Comparison of ENCODE assay signal across 9 cellular contexts in genomic region chr6:52284131-52284459, GRCh38. TPM values are rescaled to one million over a fixed set of nuclear protein-coding genes. Genes with fewer than 3 reads are reported as not detected.
A peak's percentile ranks its signal among the peaks of the same experiment; 100 is the strongest.
DNase-seq lines count a peak whose midpoint lies in the region; ATAC-seq and TF ChIP-seq lines count a peak whose summit lies in the region.
"Had no signal": no experiment of that assay in that cellular context is flagged by ENCODE, and none has a peak within 500 bp of the region (broad histone marks: within the 10 kb centered on the region; RNA-seq: fewer than 3 reads in every experiment).

No MANE protein-coding gene starts in this region.

- ATAC-seq in HG02973 (IDR thresholded peaks at IDR 0.05; ENCODE audit: unreplicated experiment) (peak; percentile 6), HG03521 (IDR thresholded peaks at IDR 0.05; ENCODE audit: unreplicated experiment) (no peak), GM19463 (IDR thresholded peaks at IDR 0.05; ENCODE audit: unreplicated experiment) (no peak)

- H3K4me3 Mint-ChIP-seq in brain = no peak overlapping the region
- H3K4me3 Mint-ChIP-seq: activated naive CD4-positive, alpha-beta T cell treated with anti-CD3 and anti-CD28 coated beads, Interleukin-2, amount 50 U/mL, for 24 hours had no signal

- H3K9me3 ChIP-seq in stomach smooth muscle (ENCODE audit: control insufficient read depth in 2 of 2, low read length in 2 of 2) = no peaks in the 10 kb centered on the region

- H3K27ac Mint-ChIP-seq in brain = peak overlapping the region in 4 of 5 experiments; percentile 42 to 68 (median 56)
- H3K27ac Mint-ChIP-seq: activated naive CD4-positive, alpha-beta T cell treated with anti-CD3 and anti-CD28 coated beads, Interleukin-2, amount 50 U/mL, for 24 hours had no signal

- H3K27me3 Mint-ChIP-seq in brain = peaks cover 3% of the 10 kb centered on the region
- H3K27me3 Mint-ChIP-seq: activated naive CD4-positive, alpha-beta T cell treated with anti-CD3 and anti-CD28 coated beads, Interleukin-2, amount 50 U/mL, for 24 hours had no signal

- no peaks in the 10 kb centered on the region for H3K27me3 ChIP-seq in stomach smooth muscle (ENCODE audit: control insufficient read depth in 1 of 2, insufficient read depth in 2 of 2, low read length in 2 of 2)

- peaks cover 37% of the 10 kb centered on the region for H3K36me3 Mint-ChIP-seq in brain

- 0 to 1% methylated on average over 14 of the region's 14 CpGs for WGBS in lower leg skin, 2 donors

- no peaks in the 10 kb centered on the region for H3K9me3 Mint-ChIP-seq in brain
- H3K9me3 Mint-ChIP-seq: activated naive CD4-positive, alpha-beta T cell treated with anti-CD3 and anti-CD28 coated beads, Interleukin-2, amount 50 U/mL, for 24 hours had no signal

- intact Hi-C loops in lower leg skin (cut with DNase I; ENCODE audit: low total_unique reads) = loop anchor here (10.0 kb wide), 1 partner anchor 111 kb away; no protein-coding TSS in a partner anchor

- no peaks in the 10 kb centered on the region for H3K4me1 ChIP-seq in stomach smooth muscle (ENCODE audit: control insufficient read depth, insufficient read depth, low read length)

- TF ChIP-seq POLR2A in lower leg skin (IDR thresholded peaks at IDR 0.05) = no peak

- H3K27ac ChIP-seq in stomach smooth muscle (ENCODE audit: low read length) = no peak overlapping the region

- peaks cover 17% of the 10 kb centered on the region for H3K4me1 Mint-ChIP-seq in brain

- peaks cover 17 to 19% of the 10 kb centered on the region in 2 donors for H3K36me3 ChIP-seq in stomach smooth muscle (ENCODE audit: control insufficient read depth in 2 of 2, insufficient read depth in 2 of 2, low read length in 2 of 2)

- peak overlapping the region; percentile 73 for H3K4me3 ChIP-seq in GM08714 (ENCODE audit: low read length)
- H3K4me3 ChIP-seq in lower leg skin (ENCODE audit: low read depth, poor library complexity, severe bottlenecking) = peak overlapping the region; percentile 81
- peak overlapping the region; percentile 88 to 93 for H3K4me3 ChIP-seq in stomach smooth muscle (ENCODE audit: low read length in 2 of 2)

- DNase-seq in NCI-H524 treated with DMSO at 0.1 percent for 48 hours (lab: John Stamatoyannopoulos, UW) (peak; percentile 13), lower leg skin (ENCODE audit: low spot score in 2 of 2) (peak in 1 of 2 donors; percentile 24)

- TF ChIP-seq CTCF in brain (conservative IDR thresholded peaks at IDR 0.05) (no peak), lower leg skin (IDR thresholded peaks at IDR 0.05) (no peak)

- H3K9ac ChIP-seq in stomach smooth muscle (ENCODE audit: low read length in 2 of 2) = peak overlapping the region; percentile 64 to 70

RNA-seq across cellular contexts. Expression of gene MCM3, which starts 0.4 kb away (rescaled TPM):
- 134 TPM for polyA plus RNA-seq in brain (ENCODE audit: insufficient read depth, low read depth, low replicate concordance)
- total RNA-seq in lower leg skin = 10 to 100 TPM; 17.8 to 33.6 (median 25.3) TPM

RNA-seq across cellular contexts. Expression of gene IL17F, which starts 39.8 kb away (rescaled TPM):
- polyA plus RNA-seq in brain (ENCODE audit: insufficient read depth, low read depth, low replicate concordance) = not detected
- total RNA-seq in lower leg skin = not detected
